In the genomic region with DNA sequence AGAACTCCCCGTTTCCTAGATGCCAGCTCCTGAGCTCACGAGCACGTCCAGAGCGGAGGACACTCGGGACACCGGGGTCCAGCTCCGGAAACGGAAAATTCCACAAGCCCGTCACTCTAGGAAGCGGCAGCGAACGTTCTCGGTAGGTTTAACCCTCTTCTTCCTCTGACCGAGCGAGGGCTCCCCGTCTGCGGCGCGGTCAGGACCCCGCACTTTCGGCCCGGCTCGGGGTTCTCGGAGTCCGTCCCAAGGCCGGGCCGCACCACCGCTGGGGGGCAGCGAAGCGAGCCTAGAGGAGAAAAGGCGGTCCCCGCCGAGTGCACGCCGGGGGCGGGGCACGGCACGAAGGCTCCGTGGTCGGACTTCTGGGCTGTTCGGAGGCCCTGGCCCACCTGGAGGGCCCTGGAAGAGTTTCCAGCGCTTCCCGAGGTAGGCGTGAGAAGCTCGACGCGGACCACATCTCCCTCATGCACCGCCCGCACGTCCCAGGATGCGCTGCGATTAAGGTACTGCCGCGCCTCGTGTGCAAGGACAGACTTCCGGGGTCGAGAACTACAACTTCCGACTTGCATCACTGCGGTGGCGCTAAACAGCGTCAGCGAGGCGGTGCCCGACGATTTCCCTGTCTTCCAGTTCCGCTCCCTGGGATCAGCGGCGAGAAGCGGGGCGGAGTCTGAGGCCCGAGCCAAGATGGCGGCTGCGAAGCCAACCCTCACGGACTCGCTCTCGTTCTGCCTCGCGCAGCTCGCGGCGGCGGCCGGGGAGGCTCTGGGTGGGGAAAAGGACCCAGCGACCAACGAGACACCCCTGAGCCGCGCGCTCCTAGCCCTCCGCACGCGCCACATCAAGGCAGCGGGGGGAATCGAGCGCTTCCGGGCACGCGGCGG, we compare ENCODE assay signal across 8 cellular contexts. TPM values are rescaled to one million over a fixed set of nuclear protein-coding genes. Genes with fewer than 3 reads are reported as not detected.
DNase-seq lines count a peak whose midpoint lies in the region; ATAC-seq and TF ChIP-seq lines count a peak whose summit lies in the region.

A gene with protein sequence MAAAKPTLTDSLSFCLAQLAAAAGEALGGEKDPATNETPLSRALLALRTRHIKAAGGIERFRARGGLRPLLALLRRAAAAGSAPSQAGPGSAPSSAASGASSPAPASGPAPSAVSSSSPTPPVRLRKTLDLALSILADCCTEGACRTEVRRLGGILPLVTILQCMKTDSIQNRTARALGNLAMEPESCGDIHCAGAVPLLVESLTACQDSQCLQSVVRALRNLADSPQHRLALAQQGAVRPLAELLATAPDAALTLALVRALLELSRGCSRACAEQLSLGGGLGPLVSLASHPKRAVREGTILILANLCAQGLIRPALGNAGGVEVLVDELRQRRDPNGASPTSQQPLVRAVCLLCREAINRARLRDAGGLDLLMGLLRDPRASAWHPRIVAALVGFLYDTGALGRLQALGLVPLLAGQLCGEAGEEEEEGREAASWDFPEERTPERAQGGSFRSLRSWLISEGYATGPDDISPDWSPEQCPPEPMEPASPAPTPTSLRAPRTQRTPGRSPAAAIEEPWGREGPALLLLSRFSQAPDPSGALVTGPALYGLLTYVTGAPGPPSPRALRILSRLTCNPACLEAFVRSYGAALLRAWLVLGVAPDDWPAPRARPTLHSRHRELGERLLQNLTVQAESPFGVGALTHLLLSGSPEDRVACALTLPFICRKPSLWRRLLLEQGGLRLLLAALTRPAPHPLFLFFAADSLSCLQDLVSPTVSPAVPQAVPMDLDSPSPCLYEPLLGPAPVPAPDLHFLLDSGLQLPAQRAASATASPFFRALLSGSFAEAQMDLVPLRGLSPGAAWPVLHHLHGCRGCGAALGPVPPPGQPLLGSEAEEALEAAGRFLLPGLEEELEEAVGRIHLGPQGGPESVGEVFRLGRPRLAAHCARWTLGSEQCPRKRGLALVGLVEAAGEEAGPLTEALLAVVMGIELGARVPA (plus strand): TSS at position 667 of the 887 bp plus-strand sequence. CDS start 24 bp downstream, at position 691.

- peak within 1 kb of the TSS; percentile 96 for H3K27ac Mint-ChIP-seq in HFFc6
- peak within 1 kb of the TSS; percentile 98 for H3K27ac Mint-ChIP-seq in activated naive CD4-positive, alpha-beta T cell treated with anti-CD3 and anti-CD28 coated beads, Interleukin-2, amount 10 ng/mL, durations not matched to agents 7 days and 5 days

- H3K27ac ChIP-seq in gastroesophageal sphincter (peak within 1 kb of the TSS; percentile 84 to 100 (median 95)), temporal lobe (ENCODE audit: low read depth, low read length) (peak within 1 kb of the TSS; percentile 88)

- peaks cover 0 to 33% of the 10 kb centered on the region in 2 donors for H3K36me3 ChIP-seq in gastroesophageal sphincter

- peak within 1 kb of the TSS; percentile 92 for H3K4me3 ChIP-seq in GM08714 (ENCODE audit: low read length)
- H3K4me3 ChIP-seq in gastroesophageal sphincter: peak within 1 kb of the TSS; percentile 66 to 67

- WGBS in gastroesophageal sphincter (ENCODE audit: low coverage in 1 of 2), 2 donors: 0% methylated on average over 4 to 10 of the region's 98 CpGs

- CTCF ChIA-PET in activated naive CD4-positive, alpha-beta T cell treated with anti-CD3 and anti-CD28 coated beads, Interleukin-2, amount 10 ng/mL, durations not matched to agents 7 days and 5 days (lab: Charles Lee): interaction anchor here (1.2 to 7.8 kb wide), 8 partner anchors 10 to 408 kb away, joined by 3 to 62 read pairs (median 4); a partner anchor contains a TSS

- TF ChIP-seq EP300 in gastroesophageal sphincter (IDR thresholded peaks at IDR 0.05): peak; percentile 29

- H3K36me3 Mint-ChIP-seq in HFFc6 (ENCODE audit: low read depth): peaks cover 5% of the 10 kb centered on the region; the same call in 1 of the 2 replicates
- peaks cover 37% of the 10 kb centered on the region for H3K36me3 Mint-ChIP-seq in activated naive CD4-positive, alpha-beta T cell treated with anti-CD3 and anti-CD28 coated beads, Interleukin-2, amount 10 ng/mL, durations not matched to agents 7 days and 5 days

- TF ChIP-seq CTCF in HFFc6 (IDR thresholded peaks at IDR 0.05) (peak; percentile 78), gastroesophageal sphincter (IDR thresholded peaks at IDR 0.05) (peak in 3 of 4 experiments; percentile 59 to 87 (median 65))

- peak; percentile 91 for ATAC-seq in gastroesophageal sphincter

- peaks cover 46% of the 10 kb centered on the region for H3K4me1 Mint-ChIP-seq in HFFc6 (ENCODE audit: low read depth)
- H3K4me1 Mint-ChIP-seq in activated naive CD4-positive, alpha-beta T cell treated with anti-CD3 and anti-CD28 coated beads, Interleukin-2, amount 10 ng/mL, durations not matched to agents 7 days and 5 days: peaks cover 53% of the 10 kb centered on the region

- peak within 1 kb of the TSS; percentile 94 for H3K4me3 Mint-ChIP-seq in HFFc6
- peak within 1 kb of the TSS; percentile 92 for H3K4me3 Mint-ChIP-seq in activated naive CD4-positive, alpha-beta T cell treated with anti-CD3 and anti-CD28 coated beads, Interleukin-2, amount 10 ng/mL, durations not matched to agents 7 days and 5 days

- H3K27me3 ChIP-seq in gastroesophageal sphincter: no peaks in the 10 kb centered on the region

- no peaks in the 10 kb centered on the region; the same call in 1 of the 2 replicates for H3K27me3 Mint-ChIP-seq in HFFc6 (ENCODE audit: insufficient read depth)
- H3K27me3 Mint-ChIP-seq in activated naive CD4-positive, alpha-beta T cell treated with anti-CD3 and anti-CD28 coated beads, Interleukin-2, amount 10 ng/mL, durations not matched to agents 7 days and 5 days: peaks cover 3% of the 10 kb centered on the region

- no peaks in the 10 kb centered on the region for H3K9me3 ChIP-seq in gastroesophageal sphincter

- peaks cover 0 to 60% (median 39%) of the 10 kb centered on the region in 3 donors for H3K4me1 ChIP-seq in gastroesophageal sphincter

- DNase-seq in HFFc6: peak; percentile 98
- peak; percentile 96 for DNase-seq in NAMALWA (ENCODE audit: low spot score)
- DNase-seq in SK-N-DZ (ENCODE audit: low spot score): peak; percentile 99
- DNase-seq in activated naive CD4-positive, alpha-beta T cell treated with anti-CD3 and anti-CD28 coated beads, Interleukin-2, amount 10 ng/mL, durations not matched to agents 7 days and 5 days: peak; percentile 98
- DNase-seq in nucleus accumbens (lab: John Stamatoyannopoulos, UW): peak; percentile 77 to 99 (median 97)

- peak; percentile 79 to 82 for TF ChIP-seq POLR2A in gastroesophageal sphincter (IDR thresholded peaks at IDR 0.05)

- no peaks in the 10 kb centered on the region for H3K9me3 Mint-ChIP-seq in HFFc6
- H3K9me3 Mint-ChIP-seq in activated naive CD4-positive, alpha-beta T cell treated with anti-CD3 and anti-CD28 coated beads, Interleukin-2, amount 10 ng/mL, durations not matched to agents 7 days and 5 days: no peaks in the 10 kb centered on the region

RNA-seq across cellular contexts. Expression of the gene that starts here (rescaled TPM):
- total RNA-seq in HFFc6 (2021; fragmentation: NEBNext Ultra II Directional; extraction: Animal tissue kit (Norgen Biotek cat#: 25700)): 10 to 100 TPM in 2 of 6 experiments, 1 to 10 TPM in 4; 7.6 to 11.8 (median 9.3) TPM
- polyA plus RNA-seq in SK-N-DZ (2014; cell fraction: cytosol; rRNA removed): 15.0 and 20.6 TPM in 2 replicates
- polyA plus RNA-seq in SK-N-DZ (2014; cell fraction: nucleus; rRNA removed): 26.7 and 32.3 TPM in 2 replicates
- 10 to 100 TPM in 1 of 4 donors, 1 to 10 TPM in 3; 4.7 to 14.2 (median 8.7) TPM for total RNA-seq in gastroesophageal sphincter
- 6.9 TPM for total RNA-seq in temporal lobe

Comparison
In these comparisons a context has a peak if more than half of its experiments do, and no peak if none do; other contexts are left out.
1. Peak in every context shown above with its lines: DNase-seq, ATAC-seq, H3K4me3 ChIP-seq and H3K27ac ChIP-seq.